In the genomic region with DNA sequence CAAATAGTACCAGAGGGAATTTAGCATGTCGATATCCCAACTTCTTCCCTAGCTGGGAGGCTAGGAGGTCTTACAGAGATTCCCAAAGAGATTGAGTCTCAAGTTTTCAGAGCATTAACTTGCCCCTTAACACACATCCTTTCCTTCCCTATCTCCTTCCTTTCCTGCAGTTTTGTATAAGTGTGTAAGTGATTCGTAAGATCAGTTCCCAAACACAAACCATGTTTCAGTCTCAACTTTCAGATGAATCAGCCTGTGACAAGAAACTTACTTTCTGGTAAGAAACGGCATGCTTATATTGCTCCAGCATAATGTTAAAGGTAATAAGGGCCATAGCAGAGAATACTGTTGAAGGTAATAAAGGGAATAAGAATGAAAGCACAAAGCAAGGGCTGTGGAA, we compare ENCODE assay signal across 1 cellular context.
TF ChIP-seq lines count a peak whose summit lies in the region.

No MANE protein-coding gene starts in this region.

TF ChIP-seq in SK-N-SH, 30 proteins besides CTCF, POLR2A, EP300 and RAD21 (continued from another document):
- TF ChIP-seq MEF2A (IDR thresholded peaks at IDR 0.05; ENCODE audit: borderline replicate concordance, low read depth) = no peak
- TF ChIP-seq, protein P1, sequence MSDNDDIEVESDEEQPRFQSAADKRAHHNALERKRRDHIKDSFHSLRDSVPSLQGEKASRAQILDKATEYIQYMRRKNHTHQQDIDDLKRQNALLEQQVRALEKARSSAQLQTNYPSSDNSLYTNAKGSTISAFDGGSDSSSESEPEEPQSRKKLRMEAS (IDR thresholded peaks at IDR 0.05; ENCODE audit: low read depth) = no peak
- no peak for TF ChIP-seq NFIC (IDR thresholded peaks at IDR 0.05; ENCODE audit: borderline replicate concordance)
- no peak for TF ChIP-seq SMC3 (IDR thresholded peaks at IDR 0.05; ENCODE audit: low read depth, low read length)
- no peak for TF ChIP-seq FOSL2 (IDR thresholded peaks at IDR 0.05; ENCODE audit: borderline replicate concordance, low read depth)
- TF ChIP-seq CHD2 (IDR thresholded peaks at IDR 0.05; ENCODE audit: low read length, partially characterized antibody) = no peak
- TF ChIP-seq, protein P2, sequence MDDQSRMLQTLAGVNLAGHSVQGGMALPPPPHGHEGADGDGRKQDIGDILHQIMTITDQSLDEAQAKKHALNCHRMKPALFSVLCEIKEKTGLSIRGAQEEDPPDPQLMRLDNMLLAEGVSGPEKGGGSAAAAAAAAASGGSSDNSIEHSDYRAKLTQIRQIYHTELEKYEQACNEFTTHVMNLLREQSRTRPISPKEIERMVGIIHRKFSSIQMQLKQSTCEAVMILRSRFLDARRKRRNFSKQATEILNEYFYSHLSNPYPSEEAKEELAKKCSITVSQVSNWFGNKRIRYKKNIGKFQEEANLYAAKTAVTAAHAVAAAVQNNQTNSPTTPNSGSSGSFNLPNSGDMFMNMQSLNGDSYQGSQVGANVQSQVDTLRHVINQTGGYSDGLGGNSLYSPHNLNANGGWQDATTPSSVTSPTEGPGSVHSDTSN (IDR thresholded peaks at IDR 0.05) = no peak
- TF ChIP-seq, protein P3, sequence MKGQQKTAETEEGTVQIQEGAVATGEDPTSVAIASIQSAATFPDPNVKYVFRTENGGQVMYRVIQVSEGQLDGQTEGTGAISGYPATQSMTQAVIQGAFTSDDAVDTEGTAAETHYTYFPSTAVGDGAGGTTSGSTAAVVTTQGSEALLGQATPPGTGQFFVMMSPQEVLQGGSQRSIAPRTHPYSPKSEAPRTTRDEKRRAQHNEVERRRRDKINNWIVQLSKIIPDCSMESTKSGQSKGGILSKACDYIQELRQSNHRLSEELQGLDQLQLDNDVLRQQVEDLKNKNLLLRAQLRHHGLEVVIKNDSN (IDR thresholded peaks at IDR 0.05; ENCODE audit: borderline replicate concordance, low read depth) = no peak
- TF ChIP-seq RXRA (IDR thresholded peaks at IDR 0.05; ENCODE audit: borderline replicate concordance, low read depth) = no peak
